Comparison of ENCODE assay signal across 14 cellular contexts in genomic region chr14:24483604-24484252, GRCh38. TPM values are rescaled to one million over a fixed set of nuclear protein-coding genes. Genes with fewer than 3 reads are reported as not detected.
DNase-seq lines count a peak whose midpoint lies in the region; ATAC-seq and TF ChIP-seq lines count a peak whose summit lies in the region.
"Had no signal": no experiment of that assay in that cellular context is flagged by ENCODE, and none has a peak within 500 bp of the region (broad histone marks: within the 10 kb centered on the region; RNA-seq: fewer than 3 reads in every experiment).

No MANE protein-coding gene starts in this region.

- H3K9me3 ChIP-seq in lower lobe of right lung (no peaks in the 10 kb centered on the region), right cardiac atrium (ENCODE audit: control insufficient read depth, low read length) (no peaks in the 10 kb centered on the region)
- H3K9me3 ChIP-seq: HAP-1 had no signal

- H3K27ac ChIP-seq in lower lobe of right lung (no peak overlapping the region), right cardiac atrium (ENCODE audit: low read length) (no peak overlapping the region)
- H3K27ac ChIP-seq: RWPE1 had no signal

- ATAC-seq in HG02870 (IDR thresholded peaks at IDR 0.05; ENCODE audit: unreplicated experiment) (peak; percentile 39), lower lobe of right lung (peak; percentile 16 to 48), right cardiac atrium (no peak), HG03469 (IDR thresholded peaks at IDR 0.05; ENCODE audit: unreplicated experiment) (no peak), sciatic nerve (no peak)

- H3K36me3 ChIP-seq in lower lobe of right lung, result no peaks in the 10 kb centered on the region
- H3K36me3 ChIP-seq: HAP-1 had no signal

- no peak overlapping the region for H3K4me3 ChIP-seq in lower lobe of right lung
- no peak overlapping the region for H3K4me3 ChIP-seq in right cardiac atrium (ENCODE audit: low read length)
- H3K4me3 ChIP-seq: HAP-1 had no signal

- TF ChIP-seq CTCF in lower lobe of right lung (IDR thresholded peaks at IDR 0.05), result no peak

- DNase-seq in ELR (ENCODE audit: low read depth) (peak; percentile 54), SW480 (ENCODE audit: low spot score) (peak; percentile 3), lower lobe of right lung (no peak), right cardiac atrium (no peak), sciatic nerve (ENCODE audit: low spot score) (no peak), OCI-M2 (lab: John Stamatoyannopoulos, UW; ENCODE audit: unreplicated experiment) (no peak)
- DNase-seq: activated CD8-positive, alpha-beta memory T cell treated with anti-CD3 and anti-CD28 coated beads, Interleukin-2, amount 50 U/mL, for 48 hours; stimulated activated CD8-positive, alpha-beta memory T cell treated with anti-CD3 and anti-CD28 coated beads, Interleukin-4, amount 100 ng/mL, for 48 hours had no signal

- WGBS in right cardiac atrium, result 49% methylated on average over 4 of the region's 4 CpGs

- intact Hi-C loops in lower lobe of right lung (cut with DNase I), result no loop called here
- intact Hi-C loops in right cardiac atrium (cut with DNase I), result no loop called here
- intact Hi-C loops in sciatic nerve (cut with DNase I), result no loop called here

- H3K4me1 ChIP-seq in lower lobe of right lung, result no peaks in the 10 kb centered on the region
- H3K4me1 ChIP-seq in right cardiac atrium (ENCODE audit: control insufficient read depth, insufficient read depth, low read length), result no peaks in the 10 kb centered on the region

- H3K27me3 ChIP-seq in lower lobe of right lung (ENCODE audit: low read depth) (no peaks in the 10 kb centered on the region), right cardiac atrium (ENCODE audit: control insufficient read depth, insufficient read depth) (no peaks in the 10 kb centered on the region)

RNA-seq across cellular contexts. Expression of gene CMA1, which starts 24.3 kb away (rescaled TPM):
- total RNA-seq in lower lobe of right lung (2.4 TPM), right cardiac atrium (under 1 TPM in 1 of 4 donors, not detected in 3; 0.76 TPM), sciatic nerve (2.3 TPM)
- polyA plus RNA-seq in right cardiac atrium, result not detected
- total RNA-seq: kidney epithelial cell, renal cortical epithelial cell had no signal

RNA-seq across cellular contexts. Expression of gene SDR39U1, which starts 41.2 kb away (rescaled TPM):
- total RNA-seq in lower lobe of right lung, result 61.6 TPM
- total RNA-seq in right cardiac atrium, result 100 to 1,000 TPM in 1 of 4 donors, 10 to 100 TPM in 3; 74.6 to 101 (median 94.4) TPM
- polyA plus RNA-seq in right cardiac atrium, result 128 TPM
- total RNA-seq in sciatic nerve, result 43.9 TPM

RNA-seq across cellular contexts. Expression of gene KHNYN, which starts 54.0 kb away (rescaled TPM):
- total RNA-seq in lower lobe of right lung, result 61.4 TPM
- 10 to 100 TPM; 23.4 to 27.7 (median 26.0) TPM for total RNA-seq in right cardiac atrium
- polyA plus RNA-seq in right cardiac atrium, result 19.1 TPM
- 73.4 TPM for total RNA-seq in sciatic nerve

RNA-seq across cellular contexts. Expression of gene CBLN3, which starts 54.3 kb away (rescaled TPM):
- total RNA-seq in lower lobe of right lung (2.3 TPM), right cardiac atrium (1 to 10 TPM; 1.6 to 3.1 (median 2.7) TPM), sciatic nerve (7.0 TPM)
- polyA plus RNA-seq in right cardiac atrium, result 1.3 TPM

Comparison
In these comparisons a context has a peak if more than half of its experiments do, and no peak if none do; other contexts are left out.
1. DNase-seq: peak in ELR (single experiment) and SW480 (single experiment); none in lower lobe of right lung (single experiment), right cardiac atrium (0 of 3), sciatic nerve (single experiment) and OCI-M2 (single experiment).
2. ATAC-seq: peak in HG02870 (single experiment) and lower lobe of right lung (2 of 2); none in right cardiac atrium (0 of 2), HG03469 (single experiment) and sciatic nerve (single experiment).